In the genomic region with DNA sequence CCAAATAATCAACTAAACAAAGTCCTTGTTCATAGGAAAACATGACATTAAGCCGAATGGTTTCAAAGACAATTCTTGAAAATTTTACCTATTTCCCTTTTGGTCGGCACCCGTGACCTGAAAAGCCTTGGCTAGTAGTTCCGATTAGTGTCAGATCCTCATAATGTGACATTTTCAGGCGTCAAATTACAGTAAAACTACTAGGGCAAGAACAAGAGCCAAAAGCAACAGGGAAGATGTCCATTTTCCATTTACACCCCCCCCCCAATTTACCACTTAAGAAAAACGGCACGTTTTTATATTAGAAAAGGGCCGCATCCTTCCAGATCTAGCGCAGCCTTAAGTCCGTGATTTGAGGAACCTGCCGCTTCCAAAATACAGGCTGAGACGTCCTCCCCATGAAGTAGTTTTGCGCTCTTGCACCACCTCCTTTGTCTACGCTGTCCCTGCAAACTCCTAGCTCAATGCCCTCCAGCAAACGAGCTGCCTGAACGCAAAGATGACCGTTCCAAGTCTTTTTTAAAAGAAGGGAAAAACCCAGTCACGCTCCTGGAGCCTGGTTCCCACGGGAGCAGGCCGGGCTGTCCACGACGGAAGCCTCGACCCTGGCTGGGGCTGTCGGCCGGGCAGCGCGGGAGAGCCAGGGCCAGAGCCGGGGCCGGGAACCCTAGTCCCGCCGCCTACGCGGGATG, we compare ENCODE assay signal across 8 cellular contexts.
DNase-seq lines count a peak whose midpoint lies in the region; TF ChIP-seq lines count a peak whose summit lies in the region.

No MANE protein-coding gene starts in this region.

- H3K9me3 ChIP-seq in tibial artery, result no peaks in the 10 kb centered on the region

- H4K20me1 ChIP-seq in KMS-11 (ENCODE audit: insufficient read depth), result no peaks in the 10 kb centered on the region

- peak overlapping the region; percentile 21; the same call in 1 of the 2 replicates for H3K4me2 ChIP-seq in KMS-11

- no peaks in the 10 kb centered on the region for H3K79me2 ChIP-seq in KMS-11 (ENCODE audit: insufficient read depth, low read depth)

- no peak for TF ChIP-seq POLR2A in erythroblast (IDR thresholded peaks at IDR 0.05; ENCODE audit: low read length)

- no peak overlapping the region for H3K4me3 ChIP-seq in KMS-11 (IDR thresholded peaks at IDR 0.05; ENCODE audit: insufficient read depth, low read depth, low read length)
- peak overlapping the region; percentile 96 to 97 for H3K4me3 ChIP-seq in tibial artery

- no peaks in the 10 kb centered on the region for H3K4me1 ChIP-seq in KMS-11 (ENCODE audit: low read depth, poor library complexity, severe bottlenecking)
- H3K4me1 ChIP-seq in tibial artery, result peaks cover 0 to 22% (median 16%) of the 10 kb centered on the region in 4 donors

- intact Hi-C loops in tibial artery (cut with DNase I; ENCODE audit: low total_unique reads), result loop anchor here (5.0 to 10.0 kb wide), 2 partner anchors 164 to 1194 kb away; a partner anchor contains a TSS

- H3K27ac ChIP-seq in KMS-11 (no peak overlapping the region), VCaP (peak overlapping the region; percentile 94), tibial artery (peak overlapping the region; percentile 93 to 99)

- peak; percentile 34 for DNase-seq in NCI-H2171 treated with DMSO at 0.1 percent for 48 hours (lab: John Stamatoyannopoulos, UW)
- no peak for DNase-seq in NCI-H2171 (lab: John Stamatoyannopoulos, UW)
- peak; percentile 52 to 57 for DNase-seq in erythroblast (lab: John Stamatoyannopoulos, UW)
- DNase-seq in midbrain (lab: John Stamatoyannopoulos, UW), result peak; percentile 52
- DNase-seq in tibial artery, result peak; percentile 51 to 71
- no peak for DNase-seq in central memory CD4-positive, alpha-beta T cell

- H2AFZ ChIP-seq in KMS-11 (ENCODE audit: low read depth), result peak overlapping the region; percentile 49; the same call in 1 of the 2 replicates

- no peak overlapping the region for H3K9ac ChIP-seq in KMS-11

- H3K36me3 ChIP-seq in KMS-11 (ENCODE audit: insufficient read depth) (no peaks in the 10 kb centered on the region), tibial artery (no peaks in the 10 kb centered on the region)

- H3K27me3 ChIP-seq in KMS-11 (ENCODE audit: insufficient read depth, low read depth) (0 out of 2 replicates have a peak, but pooled peaks cover 2% of the 10 kb centered on the region), tibial artery (no peaks in the 10 kb centered on the region)

- no peak for TF ChIP-seq CTCF in KMS-11 (conservative IDR thresholded peaks at IDR 0.05; ENCODE audit: low read depth, low read length)
- no peak for TF ChIP-seq CTCF in VCaP (conservative IDR thresholded peaks at IDR 0.05)
- no peak for TF ChIP-seq CTCF in tibial artery (IDR thresholded peaks at IDR 0.05)

Comparison
In these comparisons a context has a peak if more than half of its experiments do, and no peak if none do; other contexts are left out.
1. DNase-seq: peak in NCI-H2171 treated with DMSO at 0.1 percent for 48 hours (single experiment), erythroblast (2 of 2), midbrain (single experiment) and tibial artery (2 of 2); none in NCI-H2171 (single experiment) and central memory CD4-positive, alpha-beta T cell (single experiment).